Comparison of ENCODE assay signal across 1 cellular context in genomic region chr1:232462200-232462599, GRCh38.
TF ChIP-seq lines count a peak whose summit lies in the region.

No MANE protein-coding gene starts in this region.

TF ChIP-seq in HEK293, 187 proteins besides CTCF, POLR2A, EP300 and RAD21 (continued from another document):
- no peak for TF ChIP-seq PRDM10 (tag by site-specific recombination; IDR thresholded peaks at IDR 0.05)
- no peak for TF ChIP-seq ZNF530 (tag by site-specific recombination; IDR thresholded peaks at IDR 0.05; ENCODE audit: low read depth)
- no peak for TF ChIP-seq ZNF645 (tag by site-specific recombination; IDR thresholded peaks at IDR 0.05)
- no peak for TF ChIP-seq ZBTB10 (tag by site-specific recombination; IDR thresholded peaks at IDR 0.05)
- peak; percentile 55; the same call in 1 of the 2 replicates for TF ChIP-seq ZBTB17 (tag by site-specific recombination; IDR thresholded peaks at IDR 0.05)
- TF ChIP-seq ZBTB6 (tag by site-specific recombination; IDR thresholded peaks at IDR 0.05), result no peak
- TF ChIP-seq ZNF843 (tag by site-specific recombination; IDR thresholded peaks at IDR 0.05), result no peak
- TF ChIP-seq ZNF202 (tag by site-specific recombination; IDR thresholded peaks at IDR 0.05; ENCODE audit: borderline replicate concordance), result no peak
- TF ChIP-seq ZNF398 (tag by site-specific recombination; IDR thresholded peaks at IDR 0.05), result no peak
- no peak for TF ChIP-seq ZFP41 (tag by site-specific recombination; IDR thresholded peaks at IDR 0.05; ENCODE audit: borderline replicate concordance)
- TF ChIP-seq TSHZ1 (tag by site-specific recombination; IDR thresholded peaks at IDR 0.05; ENCODE audit: borderline replicate concordance), result peak; percentile 67; the same call in 1 of the 2 replicates
- TF ChIP-seq AEBP2 (tag by site-specific recombination; IDR thresholded peaks at IDR 0.05; ENCODE audit: borderline replicate concordance), result no peak
TF ChIP-seq in HEK293: peak in this region for 19.
